Comparison of ENCODE assay signal across 17 cellular contexts in genomic region chr13:26816876-26817275, GRCh38. TPM values are rescaled to one million over a fixed set of nuclear protein-coding genes. Genes with fewer than 3 reads are reported as not detected.
DNase-seq lines count a peak whose midpoint lies in the region; ATAC-seq and TF ChIP-seq lines count a peak whose summit lies in the region.
"Had no signal": no experiment of that assay in that cellular context is flagged by ENCODE, and none has a peak within 500 bp of the region (broad histone marks: within the 10 kb centered on the region; RNA-seq: fewer than 3 reads in every experiment).

No MANE protein-coding gene starts in this region.

- peaks cover 22% of the 10 kb centered on the region for H3K27me3 Mint-ChIP-seq in chondrocyte (ENCODE audit: low read depth)
- H3K27me3 Mint-ChIP-seq: CD4-positive, CD25-positive, alpha-beta regulatory T cell had no signal

- DNase-seq in LHCN-M2 (ENCODE audit: low read depth) (peak; percentile 1), chondrocyte (ENCODE audit: low spot score) (no peak), left kidney (ENCODE audit: low read depth, low spot score) (peak; percentile 76), upper lobe of right lung (no peak), epidermal melanocyte (ENCODE audit: insufficient read length, low spot score) (no peak), Karpas-422 (no peak)
- DNase-seq: ACHN; BE2C; C1 segment of cervical spinal cord; Caco-2; CD4-positive, CD25-positive, alpha-beta regulatory T cell; GF-D8; HFFc6 had no signal

- H3K27me3 ChIP-seq in upper lobe of right lung (no peaks in the 10 kb centered on the region), Karpas-422 (ENCODE audit: low read length) (no peaks in the 10 kb centered on the region)

- no peak overlapping the region for H3K9ac ChIP-seq in Karpas-422 (ENCODE audit: low read length)

- H3K79me2 ChIP-seq in Karpas-422 (ENCODE audit: low read length), result no peaks in the 10 kb centered on the region

- H3K9me3 Mint-ChIP-seq in chondrocyte (ENCODE audit: low read depth), result no peaks in the 10 kb centered on the region
- H3K9me3 Mint-ChIP-seq: GM23338, HFFc6 had no signal

- ATAC-seq in upper lobe of right lung (peak; percentile 13), HG03280 (IDR thresholded peaks at IDR 0.05; ENCODE audit: unreplicated experiment) (no peak)
- ATAC-seq: GM23338, HCT116 had no signal

- H3K4me1 ChIP-seq in upper lobe of right lung, result no peaks in the 10 kb centered on the region
- H3K4me1 ChIP-seq in Karpas-422 (ENCODE audit: low read length), result no peaks in the 10 kb centered on the region
- H3K4me1 ChIP-seq: BE2C, Caco-2 had no signal

- H3K36me3 ChIP-seq in upper lobe of right lung (no peaks in the 10 kb centered on the region), Karpas-422 (ENCODE audit: insufficient read depth, low read length) (no peaks in the 10 kb centered on the region)
- H3K36me3 ChIP-seq: BE2C had no signal

- H3K27ac Mint-ChIP-seq in chondrocyte (ENCODE audit: unreplicated experiment), result peak overlapping the region; percentile 17
- H3K27ac Mint-ChIP-seq: CD4-positive, CD25-positive, alpha-beta regulatory T cell; GM23338; HFFc6 had no signal

- H3K4me1 Mint-ChIP-seq in chondrocyte (ENCODE audit: low read depth), result peaks cover 12% of the 10 kb centered on the region
- H3K4me1 Mint-ChIP-seq: CD4-positive, CD25-positive, alpha-beta regulatory T cell; GM23338 had no signal

- no peak overlapping the region for H3K27ac ChIP-seq in upper lobe of right lung
- no peak overlapping the region for H3K27ac ChIP-seq in Karpas-422 (ENCODE audit: low read length)

- intact Hi-C loops in upper lobe of right lung (cut with DNase I), result no loop called here

- H3K4me3 Mint-ChIP-seq in chondrocyte (ENCODE audit: unreplicated experiment), result no peak overlapping the region
- H3K4me3 Mint-ChIP-seq: CD4-positive, CD25-positive, alpha-beta regulatory T cell; GM23338; HFFc6 had no signal

- H2AFZ ChIP-seq in Karpas-422 (ENCODE audit: low read length), result no peak overlapping the region
- H2AFZ ChIP-seq: GM23338 had no signal

- H4K20me1 ChIP-seq in Karpas-422 (ENCODE audit: insufficient read depth, low read depth, low read length), result no peaks in the 10 kb centered on the region

- no peak overlapping the region for H3K4me2 ChIP-seq in Karpas-422 (ENCODE audit: low read depth, low read length, poor library complexity, severe bottlenecking)
- H3K4me2 ChIP-seq: GM23338 had no signal

- H3K4me3 ChIP-seq in upper lobe of right lung (no peak overlapping the region), Karpas-422 (ENCODE audit: low read length) (no peak overlapping the region)
- H3K4me3 ChIP-seq: GM23338 had no signal

- H3K36me3 Mint-ChIP-seq in chondrocyte (ENCODE audit: low read depth), result no peaks in the 10 kb centered on the region
- H3K36me3 Mint-ChIP-seq: CD4-positive, CD25-positive, alpha-beta regulatory T cell had no signal

- no peaks in the 10 kb centered on the region for H3K9me2 ChIP-seq in Karpas-422 (replicated peaks; ENCODE audit: insufficient read depth, low read length)

- TF ChIP-seq CTCF in chondrocyte (IDR thresholded peaks at IDR 0.05), result no peak
- TF ChIP-seq CTCF in upper lobe of right lung (IDR thresholded peaks at IDR 0.05), result no peak

- no peaks in the 10 kb centered on the region for H3K9me3 ChIP-seq in upper lobe of right lung
- H3K9me3 ChIP-seq in Karpas-422 (ENCODE audit: low read length), result no peaks in the 10 kb centered on the region
- H3K9me3 ChIP-seq: BE2C, Caco-2 had no signal

RNA-seq across cellular contexts. Expression of gene GPR12, which starts 56.3 kb away (rescaled TPM):
- total RNA-seq in LHCN-M2 (2014; rRNA removed) (not detected in 2 replicates), chondrocyte (not detected in 3 replicates), upper lobe of right lung (not detected)
- not detected for polyA plus RNA-seq in LHCN-M2 (2012)
- total RNA-seq in Karpas-422 (2014; rRNA removed; shearing (Covaris generic); ENCODE audit: low replicate concordance), result not detected in 2 replicates
- total RNA-seq: Caco-2; CD4-positive, CD25-positive, alpha-beta regulatory T cell; GM23338; HFFc6; HT-29 had no signal
- polyA plus RNA-seq: CD4-positive, CD25-positive, alpha-beta regulatory T cell had no signal

Comparison
In these comparisons a context has a peak if more than half of its experiments do, and no peak if none do; other contexts are left out.
1. DNase-seq: peak in LHCN-M2 (single experiment) and left kidney (single experiment); none in chondrocyte (single experiment), upper lobe of right lung (single experiment), epidermal melanocyte (single experiment) and Karpas-422 (single experiment).